ENCODE assay signal across 18 cellular contexts in the genomic region with DNA sequence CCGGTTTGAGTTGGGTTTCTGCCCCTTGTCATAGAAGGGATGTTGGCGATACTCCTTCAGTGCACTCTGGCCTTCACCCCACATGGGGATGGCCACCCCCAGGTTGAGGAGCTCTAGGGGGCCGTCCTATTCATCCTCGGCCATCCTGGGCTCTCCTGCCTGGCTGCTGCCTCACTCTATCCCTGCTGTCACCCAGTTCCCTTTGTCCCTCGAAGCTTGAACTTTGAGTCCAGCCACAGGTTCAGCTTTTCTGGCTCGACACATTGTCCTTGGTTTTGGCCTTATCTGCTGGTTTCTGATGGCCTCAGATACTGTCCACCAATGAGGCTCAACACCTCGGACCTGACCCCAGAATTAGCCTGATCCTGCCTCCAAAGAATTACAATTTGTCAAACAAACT. TPM values are rescaled to one million over a fixed set of nuclear protein-coding genes. Genes with fewer than 3 reads are reported as not detected.
DNase-seq lines count a peak whose midpoint lies in the region; ATAC-seq and TF ChIP-seq lines count a peak whose summit lies in the region.
"Had no signal": no experiment of that assay in that cellular context is flagged by ENCODE, and none has a peak within 500 bp of the region (broad histone marks: within the 10 kb centered on the region; RNA-seq: fewer than 3 reads in every experiment).

No MANE protein-coding gene starts in this region.

- H3K36me3 Mint-ChIP-seq in glutamatergic neuron (ENCODE audit: unreplicated experiment) (peaks cover 8% of the 10 kb centered on the region), neural crest cell (ENCODE audit: low read depth) (peaks cover 3% of the 10 kb centered on the region)
- no peaks in the 10 kb centered on the region for H3K36me3 Mint-ChIP-seq in CD8-positive, alpha-beta memory T cell
- peaks cover 3% of the 10 kb centered on the region for H3K36me3 Mint-ChIP-seq in effector memory CD8-positive, alpha-beta T cell (ENCODE audit: insufficient read depth)

- no peaks in the 10 kb centered on the region for H3K36me3 ChIP-seq in RWPE2 (ENCODE audit: low read depth)
- H3K36me3 ChIP-seq in CD8-positive, alpha-beta memory T cell (ENCODE audit: insufficient read depth, low read length) = no peaks in the 10 kb centered on the region
- H3K36me3 ChIP-seq: MG63 had no signal

- H3K27me3 Mint-ChIP-seq in glutamatergic neuron (ENCODE audit: unreplicated experiment) = peaks cover 37% of the 10 kb centered on the region
- H3K27me3 Mint-ChIP-seq in neural crest cell (ENCODE audit: low read depth) = no peaks in the 10 kb centered on the region
- peaks cover 4 to 11% of the 10 kb centered on the region in 2 donors for H3K27me3 Mint-ChIP-seq in CD8-positive, alpha-beta memory T cell
- peaks cover 33 to 49% of the 10 kb centered on the region in 2 donors for H3K27me3 Mint-ChIP-seq in effector memory CD8-positive, alpha-beta T cell

- CTCF ChIA-PET in CD8-positive, alpha-beta memory T cell (lab: Charles Lee) = interaction anchor here (1.7 kb wide), 1 partner anchor 14 kb away, joined by 4 read pairs; no protein-coding TSS in a partner anchor

- no peak overlapping the region for H3K4me3 ChIP-seq in RWPE2 (ENCODE audit: severe bottlenecking)
- no peak overlapping the region for H3K4me3 ChIP-seq in CD8-positive, alpha-beta memory T cell (ENCODE audit: low read length)
- H3K4me3 ChIP-seq: MG63, PC-9, SK-N-MC had no signal

- no peak for TF ChIP-seq CTCF in RWPE2 (IDR thresholded peaks at IDR 0.05; ENCODE audit: poor library complexity, severe bottlenecking)
- no peak for TF ChIP-seq CTCF in glutamatergic neuron (IDR thresholded peaks at IDR 0.05; ENCODE audit: partially characterized antibody, unreplicated experiment)
- TF ChIP-seq CTCF in neural crest cell (conservative IDR thresholded peaks at IDR 0.05) = no peak

- H3K4me1 Mint-ChIP-seq in glutamatergic neuron (ENCODE audit: low read depth, unreplicated experiment) (peaks cover 46% of the 10 kb centered on the region), neural crest cell (peaks cover 6% of the 10 kb centered on the region)
- H3K4me1 Mint-ChIP-seq in CD8-positive, alpha-beta memory T cell = no peaks in the 10 kb centered on the region
- no peaks in the 10 kb centered on the region for H3K4me1 Mint-ChIP-seq in effector memory CD8-positive, alpha-beta T cell (ENCODE audit: low read depth in 2 of 2)

- H3K27ac Mint-ChIP-seq in glutamatergic neuron (ENCODE audit: unreplicated experiment) (peak overlapping the region; percentile 89), neural crest cell (ENCODE audit: unreplicated experiment) (no peak overlapping the region)
- no peak overlapping the region for H3K27ac Mint-ChIP-seq in CD8-positive, alpha-beta memory T cell
- no peak overlapping the region for H3K27ac Mint-ChIP-seq in effector memory CD8-positive, alpha-beta T cell
- H3K27ac Mint-ChIP-seq: CD4-positive, alpha-beta T cell had no signal

- H3K27ac ChIP-seq in RWPE2 (ENCODE audit: poor library complexity, severe bottlenecking) = no peak overlapping the region
- no peak overlapping the region for H3K27ac ChIP-seq in CD8-positive, alpha-beta memory T cell (ENCODE audit: low read depth, low read length)
- H3K27ac ChIP-seq: PC-9, SK-N-MC had no signal

- peaks cover 12% of the 10 kb centered on the region for H3K4me1 ChIP-seq in RWPE2 (ENCODE audit: insufficient read depth, poor library complexity, severe bottlenecking)
- H3K4me1 ChIP-seq in CD8-positive, alpha-beta memory T cell (ENCODE audit: insufficient read depth, low read length) = no peaks in the 10 kb centered on the region

- POLR2A ChIA-PET in CD8-positive, alpha-beta memory T cell (lab: Charles Lee) = no interaction called here

- DNase-seq in RWPE2 (ENCODE audit: low spot score) = peak; percentile 25
- no peak for DNase-seq in glutamatergic neuron
- DNase-seq in neural crest cell (ENCODE audit: low read depth, low spot score) = no peak
- no peak for DNase-seq in NCI-H69 (lab: John Stamatoyannopoulos, UW)
- no peak for DNase-seq in CD8-positive, alpha-beta memory T cell
- no peak for DNase-seq in effector memory CD8-positive, alpha-beta T cell
- DNase-seq: CD4-positive, alpha-beta T cell; DMS153; MG63; NCI-H1048; NCI-H1417 treated with DMSO at 0.1 percent for 48 hours; NCI-H187; NCI-H2107; PC-9; RPMI8226; SHP77 treated with DMSO at 0.1 percent for 48 hours had no signal

- no peaks in the 10 kb centered on the region for H3K9me3 ChIP-seq in RWPE2 (ENCODE audit: severe bottlenecking)
- no peaks in the 10 kb centered on the region for H3K9me3 ChIP-seq in CD8-positive, alpha-beta memory T cell (ENCODE audit: low read length)
- H3K9me3 ChIP-seq: MG63 had no signal

- ATAC-seq in RWPE2 (ENCODE audit: low read depth) (no peak), HG03045 (IDR thresholded peaks at IDR 0.05; ENCODE audit: unreplicated experiment) (no peak)
- ATAC-seq in effector memory CD8-positive, alpha-beta T cell (replicated peaks) = no peak

- H3K9me3 Mint-ChIP-seq in glutamatergic neuron (ENCODE audit: unreplicated experiment) (peaks cover 40% of the 10 kb centered on the region), neural crest cell (no peaks in the 10 kb centered on the region)
- peaks cover 0 to 2% (median 0%) of the 10 kb centered on the region in 5 donors for H3K9me3 Mint-ChIP-seq in CD8-positive, alpha-beta memory T cell
- no peaks in the 10 kb centered on the region for H3K9me3 Mint-ChIP-seq in effector memory CD8-positive, alpha-beta T cell
- H3K9me3 Mint-ChIP-seq: CD4-positive, alpha-beta T cell had no signal

- H3K27me3 ChIP-seq in RWPE2 (ENCODE audit: insufficient read depth, poor library complexity, severe bottlenecking) = no peaks in the 10 kb centered on the region
- H3K27me3 ChIP-seq in CD8-positive, alpha-beta memory T cell (ENCODE audit: insufficient read depth, low read length, poor library complexity, severe bottlenecking) = no peaks in the 10 kb centered on the region
- H3K27me3 ChIP-seq: MG63 had no signal

- H3K4me3 Mint-ChIP-seq in glutamatergic neuron (ENCODE audit: unreplicated experiment) (peak overlapping the region; percentile 46), neural crest cell (peak overlapping the region; percentile 34)
- no peak overlapping the region for H3K4me3 Mint-ChIP-seq in CD8-positive, alpha-beta memory T cell
- no peak overlapping the region for H3K4me3 Mint-ChIP-seq in effector memory CD8-positive, alpha-beta T cell
- H3K4me3 Mint-ChIP-seq: CD4-positive, alpha-beta T cell had no signal

RNA-seq across cellular contexts. Expression of a gene that starts 58.6 kb away (rescaled TPM):
- 552 TPM for total RNA-seq in glutamatergic neuron (ENCODE audit: unreplicated experiment)
- 38.2 and 42.1 TPM in 2 replicates for total RNA-seq in neural crest cell
- under 1 TPM; 0.58 to 0.61 TPM for total RNA-seq in CD8-positive, alpha-beta memory T cell
- 0.29 TPM for polyA plus RNA-seq in CD8-positive, alpha-beta memory T cell
- total RNA-seq: PC-9 had no signal

Comparison
In these comparisons a context has a peak if more than half of its experiments do, and no peak if none do; other contexts are left out.
1. H3K4me3 Mint-ChIP-seq: peak in glutamatergic neuron (single experiment) and neural crest cell (single experiment); none in CD8-positive, alpha-beta memory T cell (0 of 7) and effector memory CD8-positive, alpha-beta T cell (0 of 2).
2. RNA of a gene that starts 58.6 kb away (total RNA-seq): 552 TPM in glutamatergic neuron (single experiment) and 38.2 to 42.1 TPM in neural crest cell; 0.58 to 0.61 TPM in CD8-positive, alpha-beta memory T cell; every median in the first group is over 10 times any median in the second.